In the genomic region with DNA sequence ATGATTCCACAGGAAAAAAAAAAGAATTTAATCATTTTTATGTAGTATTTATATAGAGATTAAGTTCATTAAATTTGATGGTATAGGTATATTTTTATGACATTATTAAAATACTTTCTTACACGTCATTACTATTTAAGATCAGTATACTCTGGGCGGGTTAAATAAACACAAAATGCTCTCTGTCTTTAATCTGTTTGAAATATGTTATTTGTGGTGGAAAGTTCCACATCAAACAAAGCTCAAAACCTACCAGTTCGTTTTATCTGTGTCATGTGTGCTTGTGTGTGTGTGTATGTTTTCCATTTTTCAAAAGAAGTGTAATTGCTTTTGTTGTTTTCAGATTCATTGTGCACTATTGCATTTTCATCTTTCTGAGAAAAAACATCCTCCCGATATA, we compare ENCODE assay signal across 28 cellular contexts.
"Had no signal": no experiment of that assay in that cellular context is flagged by ENCODE, and none has a peak within 500 bp of the region (broad histone marks: within the 10 kb centered on the region; RNA-seq: fewer than 3 reads in every experiment).

No MANE protein-coding gene starts in this region.

- H3K4me1 ChIP-seq: pancreas, psoas muscle, right lobe of liver, sigmoid colon, stomach, thyroid gland, upper lobe of left lung, vagina had no signal

- H3K27me3 ChIP-seq: neutrophil, pancreas, right lobe of liver, sigmoid colon, stomach, thyroid gland, tibial nerve, upper lobe of left lung, vagina had no signal

- H3K36me3 ChIP-seq: neutrophil, pancreas, right lobe of liver, sigmoid colon, stomach, thoracic aorta, thyroid gland, tibial nerve, upper lobe of left lung, vagina had no signal

- DNase-seq: naive thymus-derived CD8-positive, alpha-beta T cell; nephron progenitor cell; nucleus accumbens; pancreas; psoas muscle; right cardiac atrium; right lobe of liver; sigmoid colon; small intestine; stimulated activated CD4-positive, alpha-beta T cell treated with anti-CD3 and anti-CD28 coated beads, Interleukin-15, amount 100 ng/mL, for 24 hours; stimulated activated CD4-positive, alpha-beta T cell treated with anti-CD3 and anti-CD28 coated beads, Interleukin-2, amount 100 ng/mL, for 24 hours; stimulated activated CD4-positive, alpha-beta T cell treated with anti-CD3 and anti-CD28 coated beads, Interleukin-2, amount 100 ng/mL, for 48 hours; stimulated activated CD4-positive, alpha-beta T cell treated with anti-CD3 and anti-CD28 coated beads, Interleukin-4, amount 100 ng/mL, for 24 hours; stimulated activated naive B cell treated with anti-CD40 and anti-IgM and Interleukin-4, amounts not matched to agents 10 μg/mL and 1 μg/mL and 100 μg/mL, for 72 hours; stimulated activated naive CD4-positive, alpha-beta T cell treated with Interleukin-2 at 50 U/mL for 16 hours; stomach; thyroid gland; trophoblast cell; upper lobe of left lung had no signal

- H3K4me1 Mint-ChIP-seq: naive thymus-derived CD8-positive, alpha-beta T cell; nephron progenitor cell; stimulated activated effector memory CD8-positive, alpha-beta T cell treated with anti-CD3 and anti-CD28 coated beads, Interleukin-12 subunit alpha, Interleukin-12 subunit beta, amount 100 ng/mL, for 72 hours; stimulated activated naive B cell treated with anti-CD40 and anti-IgM and Interleukin-4, amounts not matched to agents 10 μg/mL and 1 μg/mL and 100 μg/mL, for 72 hours had no signal

- H3K27ac Mint-ChIP-seq: naive thymus-derived CD8-positive, alpha-beta T cell; natural killer cell treated with Interleukin-12 subunit alpha and Interleukin-12 subunit beta and Interleukin-15 and Interleukin-18, amount 100 ng/mL, for 72 hours; nephron progenitor cell; stimulated activated effector memory CD8-positive, alpha-beta T cell treated with anti-CD3 and anti-CD28 coated beads, Interleukin-12 subunit alpha, Interleukin-12 subunit beta, amount 100 ng/mL, for 72 hours; stimulated activated naive B cell treated with anti-CD40 and anti-IgM and Interleukin-4, amounts not matched to agents 10 μg/mL and 1 μg/mL and 100 μg/mL, for 72 hours; stimulated activated naive CD8-positive, alpha-beta T cell treated with anti-CD3 and anti-CD28 coated beads, Interleukin-15, Interleukin-2, amounts not matched to agents 100 ng/mL and 50 ng/mL, for 24 hours had no signal

- ATAC-seq: naive thymus-derived CD8-positive, alpha-beta T cell; natural killer cell treated with Interleukin-12 subunit alpha and Interleukin-12 subunit beta and Interleukin-15 and Interleukin-18, amount 100 ng/mL, for 72 hours; pancreas; psoas muscle; right cardiac atrium; right lobe of liver; stimulated activated effector memory CD8-positive, alpha-beta T cell treated with anti-CD3 and anti-CD28 coated beads, Interleukin-12 subunit alpha, Interleukin-12 subunit beta, amount 100 ng/mL, for 72 hours; stimulated activated naive B cell treated with anti-CD40 and anti-IgM and Interleukin-4, amounts not matched to agents 10 μg/mL and 1 μg/mL and 100 μg/mL, for 72 hours had no signal

- H3K27me3 Mint-ChIP-seq: naive thymus-derived CD8-positive, alpha-beta T cell; natural killer cell treated with Interleukin-12 subunit alpha and Interleukin-12 subunit beta and Interleukin-15 and Interleukin-18, amount 100 ng/mL, for 72 hours; stimulated activated naive B cell treated with anti-CD40 and anti-IgM and Interleukin-4, amounts not matched to agents 10 μg/mL and 1 μg/mL and 100 μg/mL, for 72 hours; stimulated activated naive CD8-positive, alpha-beta T cell treated with anti-CD3 and anti-CD28 coated beads, Interleukin-15, Interleukin-2, amounts not matched to agents 100 ng/mL and 50 ng/mL, for 24 hours had no signal

- H3K9me3 ChIP-seq: neutrophil, pancreas, psoas muscle, right lobe of liver, sigmoid colon, thoracic aorta, thyroid gland, tibial nerve, upper lobe of left lung, vagina had no signal

- H3K9me3 Mint-ChIP-seq: natural killer cell treated with Interleukin-12 subunit alpha and Interleukin-12 subunit beta and Interleukin-15 and Interleukin-18, amount 100 ng/mL, for 72 hours; nephron progenitor cell; neural crest cell; stimulated activated naive B cell treated with anti-CD40 and anti-IgM and Interleukin-4, amounts not matched to agents 10 μg/mL and 1 μg/mL and 100 μg/mL, for 72 hours; stimulated activated naive CD8-positive, alpha-beta T cell treated with anti-CD3 and anti-CD28 coated beads, Interleukin-15, Interleukin-2, amounts not matched to agents 100 ng/mL and 50 ng/mL, for 24 hours had no signal

- H3K36me3 Mint-ChIP-seq: naive thymus-derived CD8-positive, alpha-beta T cell; natural killer cell treated with Interleukin-12 subunit alpha and Interleukin-12 subunit beta and Interleukin-15 and Interleukin-18, amount 100 ng/mL, for 72 hours; stimulated activated effector memory CD8-positive, alpha-beta T cell treated with anti-CD3 and anti-CD28 coated beads, Interleukin-12 subunit alpha, Interleukin-12 subunit beta, amount 100 ng/mL, for 72 hours; stimulated activated naive B cell treated with anti-CD40 and anti-IgM and Interleukin-4, amounts not matched to agents 10 μg/mL and 1 μg/mL and 100 μg/mL, for 72 hours had no signal

- H3K4me3 Mint-ChIP-seq: naive thymus-derived CD8-positive, alpha-beta T cell; natural killer cell treated with Interleukin-12 subunit alpha and Interleukin-12 subunit beta and Interleukin-15 and Interleukin-18, amount 100 ng/mL, for 72 hours; nephron progenitor cell; neural crest cell; stimulated activated effector memory CD8-positive, alpha-beta T cell treated with anti-CD3 and anti-CD28 coated beads, Interleukin-12 subunit alpha, Interleukin-12 subunit beta, amount 100 ng/mL, for 72 hours; stimulated activated naive B cell treated with anti-CD40 and anti-IgM and Interleukin-4, amounts not matched to agents 10 μg/mL and 1 μg/mL and 100 μg/mL, for 72 hours; stimulated activated naive CD8-positive, alpha-beta T cell treated with anti-CD3 and anti-CD28 coated beads, Interleukin-15, Interleukin-2, amounts not matched to agents 100 ng/mL and 50 ng/mL, for 24 hours had no signal

- FAIRE-seq: pancreas, small intestine, urothelium cell line had no signal

- H3K27ac ChIP-seq: neutrophil, pancreas, psoas muscle, right lobe of liver, sigmoid colon, stomach, thoracic aorta, thyroid gland, tibial nerve, upper lobe of left lung, vagina had no signal

- H3K4me3 ChIP-seq: pancreas, psoas muscle, right lobe of liver, sigmoid colon, stomach, thoracic aorta, thyroid gland, tibial nerve, upper lobe of left lung, vagina had no signal
